8 cellular contexts compared by ENCODE assay signal in the genomic region with DNA sequence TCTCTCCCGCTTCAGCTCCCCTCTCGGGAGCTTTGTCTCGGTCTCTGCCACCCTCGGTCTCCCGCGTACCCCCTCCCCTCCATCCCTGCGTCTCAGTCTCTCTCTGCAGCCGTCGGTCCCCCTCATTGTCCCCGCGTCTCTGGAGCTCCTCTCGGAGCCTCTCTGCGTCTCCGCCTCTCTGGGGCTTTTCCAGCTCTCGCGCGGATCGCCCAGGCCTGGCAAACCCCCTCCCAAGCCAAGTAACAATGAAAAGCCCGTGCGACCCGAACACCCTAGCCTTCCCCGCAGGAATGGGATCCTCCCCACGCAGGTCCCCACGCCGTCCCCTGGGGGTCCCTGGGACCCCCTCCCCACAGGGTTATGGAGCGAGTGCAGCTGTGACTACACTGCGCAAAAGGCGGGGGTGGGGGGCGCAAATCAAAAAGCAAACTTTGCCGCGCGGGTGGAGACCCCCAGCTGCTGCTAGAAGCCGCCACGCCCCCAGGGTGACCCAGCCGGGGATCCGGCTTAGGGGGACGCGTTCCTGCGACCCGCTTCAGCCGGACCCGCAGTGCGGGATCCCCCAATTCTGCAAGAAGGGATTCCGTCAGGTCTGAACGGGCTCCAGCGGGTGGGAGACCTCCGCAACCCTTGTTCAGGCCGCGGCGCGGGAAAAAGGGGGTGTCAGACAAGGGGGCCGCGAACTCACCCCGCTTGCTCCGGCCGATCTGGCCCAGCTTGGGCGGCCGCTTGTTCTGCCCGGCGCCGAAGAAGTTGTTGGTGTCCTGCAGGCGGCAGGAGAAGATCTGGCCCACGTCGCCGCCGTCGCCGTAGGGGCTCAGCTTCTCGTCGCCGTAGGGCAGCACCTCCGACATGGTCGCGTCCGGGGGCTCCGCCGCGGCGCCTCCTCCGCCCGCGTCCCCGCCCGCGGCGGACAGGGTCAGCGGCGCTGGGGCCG. TPM values are rescaled to one million over a fixed set of nuclear protein-coding genes. Genes with fewer than 3 reads are reported as not detected.
DNase-seq lines count a peak whose midpoint lies in the region; ATAC-seq lines count a peak whose summit lies in the region.

No MANE protein-coding gene starts in this region.

- peaks cover 1% of the 10 kb centered on the region for H3K36me3 Mint-ChIP-seq in activated naive CD8-positive, alpha-beta T cell treated with anti-CD3 and anti-CD28 coated beads, Interleukin-2, amount 10 ng/mL, durations not matched to agents 7 days and 5 days
- peaks cover 14% of the 10 kb centered on the region for H3K36me3 Mint-ChIP-seq in stimulated activated effector memory CD8-positive, alpha-beta T cell treated with anti-CD3 and anti-CD28 coated beads, Interleukin-12 subunit alpha, Interleukin-12 subunit beta, amount 100 ng/mL, for 72 hours

- H3K27me3 Mint-ChIP-seq in activated naive CD8-positive, alpha-beta T cell treated with anti-CD3 and anti-CD28 coated beads, Interleukin-2, amount 10 ng/mL, durations not matched to agents 7 days and 5 days, result peaks cover 80% of the 10 kb centered on the region

- DNase-seq in NCI-H82 (lab: John Stamatoyannopoulos, UW) (peak; percentile 65), NCI-H82 treated with DMSO at 0.1 percent for 48 hours (lab: John Stamatoyannopoulos, UW; ENCODE audit: unreplicated experiment) (no peak), NCI-H2107 (lab: John Stamatoyannopoulos, UW) (no peak)
- DNase-seq in activated naive CD8-positive, alpha-beta T cell treated with anti-CD3 and anti-CD28 coated beads, Interleukin-2, amount 10 ng/mL, durations not matched to agents 7 days and 5 days, result no peak
- no peak for DNase-seq in stimulated activated effector memory CD8-positive, alpha-beta T cell treated with anti-CD3 and anti-CD28 coated beads, Interleukin-12 subunit alpha, Interleukin-12 subunit beta, amount 100 ng/mL, for 72 hours (ENCODE audit: low spot score in 2 of 2)

- POLR2A ChIA-PET in activated naive CD8-positive, alpha-beta T cell treated with anti-CD3 and anti-CD28 coated beads, Interleukin-2, amount 10 ng/mL, durations not matched to agents 7 days and 5 days (lab: Charles Lee), result no interaction called here

- no peaks in the 10 kb centered on the region for H3K9me3 ChIP-seq in iPS-18c (ENCODE audit: control insufficient read depth, insufficient read depth, low read length)

- ATAC-seq in activated naive CD8-positive, alpha-beta T cell treated with anti-CD3 and anti-CD28 coated beads, Interleukin-2, amount 10 ng/mL, durations not matched to agents 7 days and 5 days (ENCODE audit: low read depth), result no peak
- ATAC-seq in stimulated activated effector memory CD8-positive, alpha-beta T cell treated with anti-CD3 and anti-CD28 coated beads, Interleukin-12 subunit alpha, Interleukin-12 subunit beta, amount 100 ng/mL, for 72 hours, result peak; percentile 3
- no peak for ATAC-seq in GM21515 (IDR thresholded peaks at IDR 0.05; ENCODE audit: unreplicated experiment)
- no peak for ATAC-seq in HG02763 (IDR thresholded peaks at IDR 0.05; ENCODE audit: unreplicated experiment)

- peak overlapping the region; percentile 41 for H3K4me3 Mint-ChIP-seq in activated naive CD8-positive, alpha-beta T cell treated with anti-CD3 and anti-CD28 coated beads, Interleukin-2, amount 10 ng/mL, durations not matched to agents 7 days and 5 days
- H3K4me3 Mint-ChIP-seq in stimulated activated effector memory CD8-positive, alpha-beta T cell treated with anti-CD3 and anti-CD28 coated beads, Interleukin-12 subunit alpha, Interleukin-12 subunit beta, amount 100 ng/mL, for 72 hours, result peak overlapping the region; percentile 85

- peak overlapping the region; percentile 66 for H3K4me3 ChIP-seq in iPS-18c (ENCODE audit: insufficient read depth, low read depth, low read length)

- H3K4me1 Mint-ChIP-seq in activated naive CD8-positive, alpha-beta T cell treated with anti-CD3 and anti-CD28 coated beads, Interleukin-2, amount 10 ng/mL, durations not matched to agents 7 days and 5 days, result peaks cover 7% of the 10 kb centered on the region
- peaks cover 31% of the 10 kb centered on the region for H3K4me1 Mint-ChIP-seq in stimulated activated effector memory CD8-positive, alpha-beta T cell treated with anti-CD3 and anti-CD28 coated beads, Interleukin-12 subunit alpha, Interleukin-12 subunit beta, amount 100 ng/mL, for 72 hours

- H3K9me3 Mint-ChIP-seq in activated naive CD8-positive, alpha-beta T cell treated with anti-CD3 and anti-CD28 coated beads, Interleukin-2, amount 10 ng/mL, durations not matched to agents 7 days and 5 days, result no peaks in the 10 kb centered on the region
- no peaks in the 10 kb centered on the region for H3K9me3 Mint-ChIP-seq in stimulated activated effector memory CD8-positive, alpha-beta T cell treated with anti-CD3 and anti-CD28 coated beads, Interleukin-12 subunit alpha, Interleukin-12 subunit beta, amount 100 ng/mL, for 72 hours

- H3K27ac Mint-ChIP-seq in activated naive CD8-positive, alpha-beta T cell treated with anti-CD3 and anti-CD28 coated beads, Interleukin-2, amount 10 ng/mL, durations not matched to agents 7 days and 5 days, result no peak overlapping the region
- H3K27ac Mint-ChIP-seq in stimulated activated effector memory CD8-positive, alpha-beta T cell treated with anti-CD3 and anti-CD28 coated beads, Interleukin-12 subunit alpha, Interleukin-12 subunit beta, amount 100 ng/mL, for 72 hours, result peak overlapping the region; percentile 12

RNA-seq across cellular contexts. Expression of gene CAMK2N1, which starts 1.2 kb away (rescaled TPM):
- 1 to 10 TPM; 2.8 to 3.0 TPM for total RNA-seq in activated naive CD8-positive, alpha-beta T cell treated with anti-CD3 and anti-CD28 coated beads, Interleukin-2, amount 10 ng/mL, durations not matched to agents 7 days and 5 days

RNA-seq across cellular contexts. Expression of gene MUL1, which starts 23.2 kb away (rescaled TPM):
- 10 to 100 TPM; 17.1 to 19.8 TPM for total RNA-seq in activated naive CD8-positive, alpha-beta T cell treated with anti-CD3 and anti-CD28 coated beads, Interleukin-2, amount 10 ng/mL, durations not matched to agents 7 days and 5 days
